8 cellular contexts compared by ENCODE assay signal in genomic region chr9:109014267-109015025, GRCh38. TPM values are rescaled to one million over a fixed set of nuclear protein-coding genes. Genes with fewer than 3 reads are reported as not detected.
DNase-seq lines count a peak whose midpoint lies in the region; ATAC-seq, FAIRE-seq and TF ChIP-seq lines count a peak whose summit lies in the region.

No MANE protein-coding gene starts in this region.

- H3K9me3 ChIP-seq in K562 (replicated peaks; ENCODE audit: control insufficient read depth, insufficient read depth, low read depth, low read length) = no peaks in the 10 kb centered on the region

- CTCF ChIA-PET in K562 (lab: Yijun Ruan, JAX; ENCODE audit: low intra/inter-chr PET ratio) = no interaction called here

- peaks cover 3% of the 10 kb centered on the region for H3K27me3 Mint-ChIP-seq in T-helper 1 cell treated with Interleukin-12 subunit alpha and Interleukin-12 subunit beta and Interleukin-4 antibody, amounts not matched to agents 30 μg/mL and 1 μg/mL, for 36 hours (ENCODE audit: low read depth)

- peak overlapping the region; percentile 81; the same call in 1 of the 2 replicates for H3K4me3 ChIP-seq in K562

- peak overlapping the region; percentile 50 for H3K27ac Mint-ChIP-seq in T-helper 1 cell treated with Interleukin-12 subunit alpha and Interleukin-12 subunit beta and Interleukin-4 antibody, amounts not matched to agents 30 μg/mL and 1 μg/mL, for 36 hours

- H3K79me2 ChIP-seq in K562 (ENCODE audit: control insufficient read depth, insufficient read depth, low read length) = peaks cover 37% of the 10 kb centered on the region

- no peak for TF ChIP-seq EP300 in K562 (IDR thresholded peaks at IDR 0.05; ENCODE audit: low read length)

- no peaks in the 10 kb centered on the region for H3K9me1 ChIP-seq in K562 (ENCODE audit: control insufficient read depth, insufficient read depth, low read length)

- TF ChIP-seq CTCF in K562 (IDR thresholded peaks at IDR 0.05 in 2 of 3, conservative IDR thresholded peaks at IDR 0.05 in 1 of 3; ENCODE audit: insufficient read depth in 2 of 3, low read depth in 1 of 3, low read length in 3 of 3) = no peak

- intact Hi-C loops in K562 (cut with micrococcal nuclease) = loop anchor here (5.0 kb wide), 3 partner anchors 82 to 118 kb away; partner anchors contain the start of genes ABITRAM, ELP1 and TMEM245

- no peak for TF ChIP-seq RAD21 in K562 (CRISPR knock-in tag; conservative IDR thresholded peaks at IDR 0.05 in 1 of 2, IDR thresholded peaks at IDR 0.05 in 1 of 2)

- no peak for TF ChIP-seq POLR2A in K562 (conservative IDR thresholded peaks at IDR 0.05)

- H3K27me3 ChIP-seq in K562 (ENCODE audit: control insufficient read depth in 2 of 2, insufficient read depth in 2 of 2, low read length in 2 of 2) = no peaks in the 10 kb centered on the region

- H3K4me3 Mint-ChIP-seq in T-helper 1 cell treated with Interleukin-12 subunit alpha and Interleukin-12 subunit beta and Interleukin-4 antibody, amounts not matched to agents 30 μg/mL and 1 μg/mL, for 36 hours = peak overlapping the region; percentile 90

- BruUV-seq in K562 (replicated peaks; lab: Mats Ljungman, UMichigan) = no TSS peak

- peak overlapping the region; percentile 39 to 50; a peak in 3 of 4 replicates for H3K9ac ChIP-seq in K562 (ENCODE audit: insufficient read depth in 1 of 2, low read depth in 2 of 2, low read length in 2 of 2)

- ATAC-seq in K562 (no peak), GM21786 (IDR thresholded peaks at IDR 0.05; ENCODE audit: unreplicated experiment) (no peak)

- H2AFZ ChIP-seq in K562 (ENCODE audit: low read depth, low read length) = peak overlapping the region; percentile 96; the same call in 1 of the 2 replicates

- peak overlapping the region; percentile 76; the same call in 1 of the 2 replicates for H3K4me2 ChIP-seq in K562 (ENCODE audit: insufficient read depth, low read length)

- in situ Hi-C loops in K562 (cut with MboI) = no loop called here

- H3K27ac ChIP-seq in K562 (ENCODE audit: extremely low read depth, low read depth, low read length) (peak overlapping the region; percentile 68; the same call in 2 of the 3 replicates), substantia nigra (ENCODE audit: low read depth, low read length, poor library complexity, severe bottlenecking) (peak overlapping the region; percentile 66)

- DNase-seq in T-helper 1 cell (no peak), K562 (ENCODE audit: extremely low read depth in 1 of 4, low spot score in 3 of 4) (peak in 2 of 4 experiments; percentile 18 to 49), kidney glomerular epithelial cell (lab: John Stamatoyannopoulos, UW) (peak; percentile 48), substantia nigra (lab: John Stamatoyannopoulos, UW) (peak in 3 of 49 donors; percentile 1 to 9 (median 5)), SW 1271 (lab: John Stamatoyannopoulos, UW) (no peak), NCI-H2081 (lab: John Stamatoyannopoulos, UW) (no peak)

- WGBS in K562 (ENCODE audit: insufficient coverage, low coverage, missing lambda C conversion rate) = 37% methylated on average over 11 of the region's 11 CpGs

- no peaks in the 10 kb centered on the region; the same call in 1 of the 2 replicates for H4K20me1 ChIP-seq in K562 (replicated peaks; ENCODE audit: control insufficient read depth, insufficient read depth, low read length)

- FAIRE-seq in K562 (lab: Jason Lieb, UNC) = no peak

- peaks cover 4% of the 10 kb centered on the region for H3K36me3 Mint-ChIP-seq in T-helper 1 cell treated with Interleukin-12 subunit alpha and Interleukin-12 subunit beta and Interleukin-4 antibody, amounts not matched to agents 30 μg/mL and 1 μg/mL, for 36 hours (ENCODE audit: low read depth)

- no peaks in the 10 kb centered on the region for H3K9me3 Mint-ChIP-seq in T-helper 1 cell treated with Interleukin-12 subunit alpha and Interleukin-12 subunit beta and Interleukin-4 antibody, amounts not matched to agents 30 μg/mL and 1 μg/mL, for 36 hours

- peaks cover 31% of the 10 kb centered on the region for H3K36me3 ChIP-seq in K562 (ENCODE audit: control insufficient read depth, insufficient read depth, low read length)

- POLR2A ChIA-PET in K562 (lab: Yijun Ruan, JAX) = interaction anchor here (1.0 kb wide), 1 partner anchor 59 kb away, joined by 3 read pairs; no protein-coding TSS in a partner anchor

- H3K4me1 Mint-ChIP-seq in T-helper 1 cell treated with Interleukin-12 subunit alpha and Interleukin-12 subunit beta and Interleukin-4 antibody, amounts not matched to agents 30 μg/mL and 1 μg/mL, for 36 hours (ENCODE audit: low read depth) = peaks cover 26% of the 10 kb centered on the region

- peaks cover 20 to 33% of the 10 kb centered on the region in 2 experiments; a peak in 4 of 5 replicates for H3K4me1 ChIP-seq in K562 (replicated peaks in 1 of 2; ENCODE audit: control insufficient read depth in 2 of 2, insufficient read depth in 2 of 2, low read length in 2 of 2)

TF ChIP-seq in K562, 482 proteins besides CTCF, POLR2A, EP300 and RAD21:
- TF ChIP-seq RB1 (IDR thresholded peaks at IDR 0.05; ENCODE audit: low read depth) (0 out of 2 replicates have a peak, but pooled peaks have one; percentile 25), PHTF2 (CRISPR knock-in tag; IDR thresholded peaks at IDR 0.05) (no peak), CXXC5 (CRISPR knock-in tag; IDR thresholded peaks at IDR 0.05) (peak; percentile 9; the same call in 1 of the 2 replicates), RBM39 (optimal IDR thresholded peaks at IDR 0.05; ENCODE audit: low read depth, low read length) (no peak), ZMIZ1 (IDR thresholded peaks at IDR 0.05; ENCODE audit: low read depth in 2 of 2, low read length in 2 of 2) (no peak), MEIS2 (IDR thresholded peaks at IDR 0.05; ENCODE audit: partially characterized antibody) (peak; percentile 1)
TF ChIP-seq in K562: peak in this region for 3.

RNA-seq across cellular contexts. Expression of gene CTNNAL1, which starts 1.1 kb away (rescaled TPM):
- 8.0 and 35.8 TPM in 2 replicates for total RNA-seq in K562 (2011; cell fraction: chromatin; rRNA removed; ENCODE audit: low replicate concordance)
- 3.3 and 5.7 TPM in 2 replicates for total RNA-seq in K562 (2011; cell fraction: nucleolus; rRNA removed)
- 8.6 and 9.2 TPM in 2 replicates for total RNA-seq in K562 (2011; cell fraction: nucleoplasm; rRNA removed)
- 37.6 and 38.9 TPM in 2 replicates for total RNA-seq in K562 (2014; rRNA removed)
- total RNA-seq in K562 (2014; rRNA removed; fragmentation: Illumina TruSeq; extraction: Trizol) = 78.0 and 89.1 TPM in 2 replicates
- 42.2 and 46.7 TPM in 2 replicates for total RNA-seq in K562 (2015; rRNA removed; fragmentation: Illumina TruSeq; extraction: Trizol)
- total RNA-seq in K562 (2021) = 46.9 and 48.8 TPM in 2 replicates
- polyA plus RNA-seq in K562 (2011; rRNA removed) = 42.5 and 70.7 TPM in 2 replicates
- polyA plus RNA-seq in K562 (2011; cell fraction: cytosol; rRNA removed) = 9.6 and 20.6 TPM in 2 replicates
- 6.0 and 11.1 TPM in 2 replicates for polyA plus RNA-seq in K562 (2011; cell fraction: nucleus; rRNA removed)
- polyA plus RNA-seq in K562 (2012) = 32.7 and 33.7 TPM in 2 replicates
- polyA plus RNA-seq in K562 (2014; fragmentation: Illumina TruSeq; extraction: Trizol) = 53.8 and 57.9 TPM in 2 replicates
- polyA plus RNA-seq in K562 (2014; fragmentation: Nextera tagmentation; extraction: Ambion mirVana) = 10 to 100 TPM; 23.2 to 29.8 TPM
- 42.3 and 43.6 TPM in 2 replicates for polyA plus RNA-seq in K562 (2014; rRNA removed)
- 45.3 and 51.5 TPM in 2 replicates for polyA minus RNA-seq in K562 (2011; rRNA and poly(A)+ RNA removed)
- polyA minus RNA-seq in K562 (2011; cell fraction: cytosol; rRNA and poly(A)+ RNA removed) = 16.8 and 20.3 TPM in 2 replicates
- polyA minus RNA-seq in K562 (2011; cell fraction: nucleus; rRNA and poly(A)+ RNA removed) = 9.7 and 16.2 TPM in 2 replicates
